Comparison of ENCODE assay signal across 8 cellular contexts in the genomic region with DNA sequence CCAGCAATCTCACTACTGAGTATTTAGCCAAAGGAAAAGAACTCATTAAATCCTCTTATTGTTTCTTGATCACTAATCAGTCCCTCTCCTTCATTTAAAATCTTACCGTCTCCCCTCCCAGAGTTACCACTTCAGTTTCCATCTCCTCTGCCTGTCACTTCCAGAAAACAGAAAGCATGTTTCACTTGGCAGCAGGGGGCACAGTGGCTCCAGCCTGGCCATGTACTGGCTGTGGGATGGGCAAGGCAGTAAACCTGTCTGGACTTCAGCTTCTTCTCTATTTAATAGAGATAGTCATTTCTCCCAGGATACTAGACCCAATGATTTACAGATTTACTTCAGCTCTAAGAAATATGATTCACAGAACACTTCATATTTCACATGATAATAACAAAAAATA.
DNase-seq lines count a peak whose midpoint lies in the region; ATAC-seq lines count a peak whose summit lies in the region.

No MANE protein-coding gene starts in this region.

- no peaks in the 10 kb centered on the region for H3K27me3 ChIP-seq in aorta (ENCODE audit: control insufficient read depth in 1 of 2, insufficient read depth in 2 of 2, low read length in 1 of 2)

- intact Hi-C loops in aorta (cut with DNase I), result loop anchor here (5.0 kb wide), 1 partner anchor 216 kb away; no protein-coding TSS in a partner anchor

- no peaks in the 10 kb centered on the region for H3K9me3 ChIP-seq in aorta (ENCODE audit: control insufficient read depth, low read length)

- 0 to 16% methylated on average over 1 of the region's 1 CpG for WGBS in aorta, 2 donors

- ATAC-seq in aorta (ENCODE audit: low FRiP score), result peak; percentile 62

- no peaks in the 10 kb centered on the region for H3K4me1 ChIP-seq in aorta (ENCODE audit: control insufficient read depth in 1 of 2, insufficient read depth in 2 of 2, low read length in 2 of 2)

- H3K4me3 ChIP-seq in aorta (ENCODE audit: low read length in 2 of 2), result no peak overlapping the region

- no peaks in the 10 kb centered on the region for H3K36me3 ChIP-seq in aorta (ENCODE audit: control insufficient read depth in 1 of 2, insufficient read depth in 2 of 2, low read length in 1 of 2)

- no peak overlapping the region for H3K27ac ChIP-seq in aorta (ENCODE audit: low read depth in 1 of 2, low read length in 2 of 2)

- DNase-seq in stimulated activated naive CD4-positive, alpha-beta T cell treated with Interleukin-2 at 50 U/mL for 16 hours (lab: John Stamatoyannopoulos, UW), result peak; percentile 7
- no peak for DNase-seq in stimulated activated naive CD4-positive, alpha-beta T cell (lab: John Stamatoyannopoulos, UW)
- DNase-seq in NCI-H2107 treated with DMSO at 0.1 percent for 48 hours (lab: John Stamatoyannopoulos, UW; ENCODE audit: unreplicated experiment), result peak; percentile 42
- DNase-seq in amniotic stem cell (lab: John Stamatoyannopoulos, UW), result peak; percentile 6
- DNase-seq in kidney glomerular epithelial cell (lab: John Stamatoyannopoulos, UW), result peak; percentile 17
- DNase-seq in aorta, result peak in 1 of 2 donors; percentile 64
- no peak for DNase-seq in DMS79 treated with DMSO at 0.1 percent for 48 hours (lab: John Stamatoyannopoulos, UW)
- no peak for DNase-seq in activated T-cell treated with anti-CD3 and anti-CD28 coated beads, Interleukin-2, amount 50 U/mL, for 1 hour

Comparison
In these comparisons a context has a peak if more than half of its experiments do, and no peak if none do; other contexts are left out.
1. DNase-seq: peak in stimulated activated naive CD4-positive, alpha-beta T cell treated with Interleukin-2 at 50 U/mL for 16 hours (single experiment), NCI-H2107 treated with DMSO at 0.1 percent for 48 hours (single experiment), amniotic stem cell (single experiment) and kidney glomerular epithelial cell (single experiment); none in stimulated activated naive CD4-positive, alpha-beta T cell (0 of 6), DMS79 treated with DMSO at 0.1 percent for 48 hours (single experiment) and activated T-cell treated with anti-CD3 and anti-CD28 coated beads, Interleukin-2, amount 50 U/mL, for 1 hour (single experiment).